ENCODE assay signal across 33 cellular contexts in genomic region chr22:20214853-20215252, GRCh38. TPM values are rescaled to one million over a fixed set of nuclear protein-coding genes. Genes with fewer than 3 reads are reported as not detected.
"Had no signal": no experiment of that assay in that cellular context is flagged by ENCODE, and none has a peak within 500 bp of the region (broad histone marks: within the 10 kb centered on the region; RNA-seq: fewer than 3 reads in every experiment).

No MANE protein-coding gene starts in this region.

- H3K27ac ChIP-seq: brain microvascular endothelial cell, esophagus muscularis mucosa, foreskin keratinocyte, gastrocnemius medialis, heart right ventricle, WERI-Rb-1 had no signal

- H3K9me3 Mint-ChIP-seq: activated B cell treated with CpG ODN at 0.5 μM for 24 hours; activated T-cell treated with anti-CD3 and anti-CD28 coated beads, Interleukin-2, amount 50 U/mL, for 24 hours; activated T-cell treated with anti-CD3 and anti-CD28 coated beads, Interleukin-2, amount 50 U/mL, for 72 hours; central memory CD8-positive, alpha-beta T cell; effector memory CD8-positive, alpha-beta T cell; T-helper 2 cell treated with Interferon-gamma antibody and Interleukin-4, amounts not matched to agents 5 μg/mL and 100 μg/mL, for 36 hours had no signal

- ATAC-seq: activated CD4-positive, CD25-positive, alpha-beta regulatory T cell treated with anti-CD3 and anti-CD28 coated beads, Interleukin-2, amount 50 U/mL, for 24 hours; activated T-cell treated with anti-CD3 and anti-CD28 coated beads, Interleukin-2, amount 50 U/mL, for 72 hours; effector memory CD8-positive, alpha-beta T cell; foreskin keratinocyte; gastrocnemius medialis; heart right ventricle; T-helper 17 cell had no signal

- H3K4me1 ChIP-seq: foreskin keratinocyte, gastrocnemius medialis had no signal

- H3K4me3 Mint-ChIP-seq: activated B cell treated with CpG ODN at 0.5 μM for 24 hours; activated naive CD8-positive, alpha-beta T cell; activated T-cell treated with anti-CD3 and anti-CD28 coated beads, Interleukin-2, amount 50 U/mL, for 24 hours; activated T-cell treated with anti-CD3 and anti-CD28 coated beads, Interleukin-2, amount 50 U/mL, for 72 hours; central memory CD8-positive, alpha-beta T cell; effector memory CD8-positive, alpha-beta T cell; T-helper 17 cell; T-helper 2 cell treated with Interferon-gamma antibody and Interleukin-4, amounts not matched to agents 5 μg/mL and 100 μg/mL, for 36 hours had no signal

- H3K27ac Mint-ChIP-seq: activated B cell treated with CpG ODN at 0.5 μM for 24 hours; activated naive CD8-positive, alpha-beta T cell; activated T-cell treated with anti-CD3 and anti-CD28 coated beads, Interleukin-2, amount 50 U/mL, for 24 hours; activated T-cell treated with anti-CD3 and anti-CD28 coated beads, Interleukin-2, amount 50 U/mL, for 72 hours; T-helper 17 cell; T-helper 2 cell treated with Interferon-gamma antibody and Interleukin-4, amounts not matched to agents 5 μg/mL and 100 μg/mL, for 36 hours had no signal

- H3K27me3 ChIP-seq: brain microvascular endothelial cell, esophagus muscularis mucosa, foreskin keratinocyte, gastrocnemius medialis, heart right ventricle had no signal

- H3K36me3 Mint-ChIP-seq: activated naive CD8-positive, alpha-beta T cell had no signal

- FAIRE-seq: colon had no signal

- H3K9me3 ChIP-seq: esophagus muscularis mucosa, gastrocnemius medialis had no signal

- H3K36me3 ChIP-seq: brain microvascular endothelial cell, esophagus muscularis mucosa, gastrocnemius medialis, heart right ventricle, WERI-Rb-1 had no signal

- DNase-seq: activated B cell treated with CpG ODN at 0.5 μM for 24 hours; activated CD4-positive, alpha-beta T cell treated with anti-CD3 and anti-CD28 coated beads for 48 hours; activated CD4-positive, alpha-beta T cell treated with anti-CD3 and anti-CD28 coated beads, Interleukin-2, amount 50 U/mL, for 1 hour; activated CD4-positive, alpha-beta T cell treated with anti-CD3 and anti-CD28 coated beads, Interleukin-2, amount 50 U/mL, for 48 hours; activated CD8-positive, alpha-beta memory T cell treated with anti-CD3 and anti-CD28 coated beads, Interleukin-2, amount 50 U/mL, for 48 hours; activated effector memory CD4-positive, alpha-beta T cell treated with Interleukin-2 at 50 U/mL for 16 hours; activated gamma-delta T cell treated with Interleukin-2 at 50 U/mL for 16 hours; activated naive CD4-positive, alpha-beta T cell treated with anti-CD3 and anti-CD28 coated beads, Interleukin-2, amount 50 U/mL, for 16 hours; activated naive CD4-positive, alpha-beta T cell treated with Interleukin-2 at 50 U/mL for 16 hours; activated T-cell treated with anti-CD3 and anti-CD28 coated beads for 4 hours; activated T-cell treated with anti-CD3 and anti-CD28 coated beads, Interleukin-2, amount 50 U/mL, for 24 hours; activated T-cell treated with anti-CD3 and anti-CD28 coated beads, Interleukin-2, amount 50 U/mL, for 72 hours; amniotic stem cell; aorta; brain microvascular endothelial cell; cortex of kidney; dermis blood vessel endothelial cell; effector CD4-positive, alpha-beta T cell; effector memory CD8-positive, alpha-beta T cell; erythroblast; foreskin keratinocyte; gastrocnemius medialis; heart right ventricle; T-helper 1 cell; T-helper 17 cell; T1000; WERI-Rb-1 had no signal

- H3K4me3 ChIP-seq: esophagus muscularis mucosa, gastrocnemius medialis, heart right ventricle had no signal

- H3K27me3 Mint-ChIP-seq: activated naive CD8-positive, alpha-beta T cell; activated T-cell treated with anti-CD3 and anti-CD28 coated beads, Interleukin-2, amount 50 U/mL, for 24 hours had no signal

RNA-seq across cellular contexts. Expression of gene RTN4R, which starts 53.3 kb away (rescaled TPM):
- total RNA-seq: activated B cell treated with CpG ODN at 0.5 μM for 24 hours had no signal
